1 cellular context compared by ENCODE assay signal in genomic region chr19:43526884-43527859, GRCh38.
TF ChIP-seq lines count a peak whose summit lies in the region.

A gene with protein sequence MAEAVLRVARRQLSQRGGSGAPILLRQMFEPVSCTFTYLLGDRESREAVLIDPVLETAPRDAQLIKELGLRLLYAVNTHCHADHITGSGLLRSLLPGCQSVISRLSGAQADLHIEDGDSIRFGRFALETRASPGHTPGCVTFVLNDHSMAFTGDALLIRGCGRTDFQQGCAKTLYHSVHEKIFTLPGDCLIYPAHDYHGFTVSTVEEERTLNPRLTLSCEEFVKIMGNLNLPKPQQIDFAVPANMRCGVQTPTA (minus strand): TSS chr19:43527201. CDS start chr19:43527177, 24 bp downstream.

TF ChIP-seq in HepG2, 621 proteins besides CTCF, POLR2A, EP300 and RAD21 (continued from another document and continues in another):
- TF ChIP-seq ZNF572 (CRISPR knock-in tag; IDR thresholded peaks at IDR 0.05) (0 out of 2 replicates have a peak, but pooled peaks have one; percentile 44), SMYD3 (CRISPR knock-in tag; IDR thresholded peaks at IDR 0.05) (no peak), NFAT5 (CRISPR knock-in tag; IDR thresholded peaks at IDR 0.05) (no peak), ATM (IDR thresholded peaks at IDR 0.05; ENCODE audit: borderline replicate concordance) (no peak), ZNF609 (CRISPR knock-in tag; IDR thresholded peaks at IDR 0.05; ENCODE audit: borderline replicate concordance) (0 out of 2 replicates have a peak, but pooled peaks have one; percentile 48), ZNF513 (CRISPR knock-in tag; conservative IDR thresholded peaks at IDR 0.05) (no peak), MZF1 (CRISPR knock-in tag; IDR thresholded peaks at IDR 0.05; ENCODE audit: borderline replicate concordance) (no peak), ATF6 (CRISPR knock-in tag; conservative IDR thresholded peaks at IDR 0.05) (no peak), MAFK (conservative IDR thresholded peaks at IDR 0.05 in 1 of 2, IDR thresholded peaks at IDR 0.05 in 1 of 2; ENCODE audit: low read length in 2 of 2) (no peak), GPBP1L1 (CRISPR knock-in tag; IDR thresholded peaks at IDR 0.05) (no peak), TBX3 (IDR thresholded peaks at IDR 0.05; ENCODE audit: borderline replicate concordance) (no peak), ZFX (CRISPR knock-in tag; IDR thresholded peaks at IDR 0.05; ENCODE audit: low read depth) (peak; percentile 74), TGIF2 (CRISPR knock-in tag; IDR thresholded peaks at IDR 0.05) (0 out of 2 replicates have a peak, but pooled peaks have one; percentile 46), MIER3 (CRISPR knock-in tag; IDR thresholded peaks at IDR 0.05; ENCODE audit: borderline replicate concordance) (peak; percentile 50; the same call in 1 of the 2 replicates), ZBTB26 (CRISPR knock-in tag; IDR thresholded peaks at IDR 0.05; ENCODE audit: borderline replicate concordance) (peak; percentile 74; the same call in 1 of the 2 replicates), XRCC5 (optimal IDR thresholded peaks at IDR 0.05; ENCODE audit: low read length) (no peak), FOXP4 (CRISPR knock-in tag; IDR thresholded peaks at IDR 0.05) (no peak), ZNF446 (CRISPR knock-in tag; IDR thresholded peaks at IDR 0.05) (no peak), NR2C2 (CRISPR knock-in tag; IDR thresholded peaks at IDR 0.05; ENCODE audit: borderline replicate concordance) (peak; percentile 92), TBP (CRISPR knock-in tag; IDR thresholded peaks at IDR 0.05) (no peak), ZBTB7B (CRISPR knock-in tag; IDR thresholded peaks at IDR 0.05) (peak; percentile 91), GATAD2A (CRISPR knock-in tag; IDR thresholded peaks at IDR 0.05) (no peak)
- TF ChIP-seq, protein P1, sequence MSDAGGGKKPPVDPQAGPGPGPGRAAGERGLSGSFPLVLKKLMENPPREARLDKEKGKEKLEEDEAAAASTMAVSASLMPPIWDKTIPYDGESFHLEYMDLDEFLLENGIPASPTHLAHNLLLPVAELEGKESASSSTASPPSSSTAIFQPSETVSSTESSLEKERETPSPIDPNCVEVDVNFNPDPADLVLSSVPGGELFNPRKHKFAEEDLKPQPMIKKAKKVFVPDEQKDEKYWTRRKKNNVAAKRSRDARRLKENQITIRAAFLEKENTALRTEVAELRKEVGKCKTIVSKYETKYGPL (CRISPR knock-in tag; IDR thresholded peaks at IDR 0.05): no peak
- TF ChIP-seq, protein P2, sequence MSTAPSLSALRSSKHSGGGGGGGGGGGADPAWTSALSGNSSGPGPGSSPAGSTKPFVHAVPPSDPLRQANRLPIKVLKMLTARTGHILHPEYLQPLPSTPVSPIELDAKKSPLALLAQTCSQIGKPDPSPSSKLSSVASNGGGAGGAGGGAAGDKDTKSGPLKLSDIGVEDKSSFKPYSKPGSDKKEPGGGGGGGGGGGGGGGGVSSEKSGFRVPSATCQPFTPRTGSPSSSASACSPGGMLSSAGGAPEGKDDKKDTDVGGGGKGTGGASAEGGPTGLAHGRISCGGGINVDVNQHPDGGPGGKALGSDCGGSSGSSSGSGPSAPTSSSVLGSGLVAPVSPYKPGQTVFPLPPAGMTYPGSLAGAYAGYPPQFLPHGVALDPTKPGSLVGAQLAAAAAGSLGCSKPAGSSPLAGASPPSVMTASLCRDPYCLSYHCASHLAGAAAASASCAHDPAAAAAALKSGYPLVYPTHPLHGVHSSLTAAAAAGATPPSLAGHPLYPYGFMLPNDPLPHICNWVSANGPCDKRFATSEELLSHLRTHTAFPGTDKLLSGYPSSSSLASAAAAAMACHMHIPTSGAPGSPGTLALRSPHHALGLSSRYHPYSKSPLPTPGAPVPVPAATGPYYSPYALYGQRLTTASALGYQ (CRISPR knock-in tag; IDR thresholded peaks at IDR 0.05): peak; percentile 64; the same call in 1 of the 2 replicates
- TF ChIP-seq, protein P3, sequence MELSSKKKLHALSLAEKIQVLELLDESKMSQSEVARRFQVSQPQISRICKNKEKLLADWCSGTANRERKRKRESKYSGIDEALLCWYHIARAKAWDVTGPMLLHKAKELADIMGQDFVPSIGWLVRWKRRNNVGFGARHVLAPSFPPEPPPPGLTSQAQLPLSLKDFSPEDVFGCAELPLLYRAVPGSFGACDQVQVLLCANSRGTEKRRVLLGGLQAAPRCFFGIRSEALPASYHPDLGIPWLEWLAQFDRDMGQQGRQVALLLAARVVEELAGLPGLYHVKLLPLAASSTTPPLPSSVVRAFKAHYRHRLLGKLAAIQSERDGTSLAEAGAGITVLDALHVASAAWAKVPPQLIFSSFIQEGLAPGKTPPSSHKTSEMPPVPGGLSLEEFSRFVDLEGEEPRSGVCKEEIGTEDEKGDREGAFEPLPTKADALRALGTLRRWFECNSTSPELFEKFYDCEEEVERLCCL (CRISPR knock-in tag; IDR thresholded peaks at IDR 0.05; ENCODE audit: borderline replicate concordance): no peak
